ENCODE assay signal across 8 cellular contexts in genomic region chr1:9428601-9429368, GRCh38.
DNase-seq lines count a peak whose midpoint lies in the region; ATAC-seq and TF ChIP-seq lines count a peak whose summit lies in the region.

No MANE protein-coding gene starts in this region.

- H3K36me3 Mint-ChIP-seq in activated B cell treated with CpG ODN at 0.5 μM for 24 hours (ENCODE audit: low read depth): peaks cover 2% of the 10 kb centered on the region
- no peaks in the 10 kb centered on the region for H3K36me3 Mint-ChIP-seq in immature natural killer cell

- H3K4me1 ChIP-seq in smooth muscle cell (ENCODE audit: low read depth): peaks cover 5% of the 10 kb centered on the region

- in situ Hi-C loops in GM18951 (cut with MboI; ENCODE audit: low sequenced_read_pairs, unreplicated experiment): no loop called here

- CTCF ChIA-PET in activated B cell treated with CpG ODN at 0.5 μM for 24 hours (lab: Charles Lee): interaction anchor here (0.9 to 1.0 kb wide), 3 partner anchors 23 to 139 kb away, joined by 3 to 4 read pairs (median 3); no protein-coding TSS in a partner anchor

- H2AFZ ChIP-seq in smooth muscle cell (ENCODE audit: low read depth): peak overlapping the region; percentile 89

- WGBS in smooth muscle cell (ENCODE audit: low lambda C conversion rate): 5% methylated on average over 48 of the region's 48 CpGs

- H3K9me3 Mint-ChIP-seq in activated B cell treated with CpG ODN at 0.5 μM for 24 hours (no peaks in the 10 kb centered on the region), immature natural killer cell (no peaks in the 10 kb centered on the region)

- H3K79me2 ChIP-seq in smooth muscle cell (ENCODE audit: low read depth): no peaks in the 10 kb centered on the region

- H3K9me3 ChIP-seq in smooth muscle cell (replicated peaks; ENCODE audit: low read depth): no peaks in the 10 kb centered on the region

- H3K4me2 ChIP-seq in smooth muscle cell: peak overlapping the region; percentile 82

- no peaks in the 10 kb centered on the region for H3K36me3 ChIP-seq in smooth muscle cell (ENCODE audit: low read depth)

- intact Hi-C loops in activated B cell treated with CpG ODN at 0.5 μM for 24 hours (cut with micrococcal nuclease): loop anchor here (1.0 to 10.0 kb wide), 7 partner anchors 26 to 1001 kb away; partner anchors contain the start of genes ENO1, H6PD, PIK3CD and SLC2A5

- peak overlapping the region; percentile 50 for H3K4me3 ChIP-seq in smooth muscle cell

- peak; percentile 95 for DNase-seq in AG08396 (ENCODE audit: low spot score)
- DNase-seq in NCI-H226: peak; percentile 99
- DNase-seq in activated B cell treated with CpG ODN at 0.5 μM for 24 hours: peak; percentile 100
- DNase-seq in central memory CD4-positive, alpha-beta T cell: peak; percentile 99
- peak; percentile 96 to 97 (median 96) for DNase-seq in immature natural killer cell
- peak; percentile 95 for DNase-seq in smooth muscle cell (lab: John Stamatoyannopoulos, UW; ENCODE audit: unreplicated experiment)

- peaks cover 59% of the 10 kb centered on the region for H3K4me1 Mint-ChIP-seq in activated B cell treated with CpG ODN at 0.5 μM for 24 hours
- peaks cover 44 to 46% of the 10 kb centered on the region in 2 donors for H3K4me1 Mint-ChIP-seq in immature natural killer cell

- H3K4me3 Mint-ChIP-seq in activated B cell treated with CpG ODN at 0.5 μM for 24 hours (peak overlapping the region; percentile 95), immature natural killer cell (peak overlapping the region; percentile 87 to 98 (median 96))

- POLR2A ChIA-PET in activated B cell treated with CpG ODN at 0.5 μM for 24 hours (lab: Charles Lee): interaction anchor here (1.0 to 9.7 kb wide), 5 partner anchors 10 to 139 kb away, joined by 3 to 191 read pairs (median 10); no protein-coding TSS in a partner anchor

- H3K27ac Mint-ChIP-seq in activated B cell treated with CpG ODN at 0.5 μM for 24 hours: peak overlapping the region; percentile 97
- peak overlapping the region; percentile 82 to 94 (median 90) for H3K27ac Mint-ChIP-seq in immature natural killer cell

- H3F3A ChIP-seq in smooth muscle cell (ENCODE audit: low read depth): peaks cover 4% of the 10 kb centered on the region

- peak; percentile 71 for TF ChIP-seq POLR2A in GM18951 (IDR thresholded peaks at IDR 0.05; ENCODE audit: extremely low read depth, insufficient read depth, insufficient read length)

- H4K20me1 ChIP-seq in smooth muscle cell (ENCODE audit: low read depth): no peaks in the 10 kb centered on the region

- ATAC-seq in HG03196 (IDR thresholded peaks at IDR 0.05; ENCODE audit: unreplicated experiment) (peak; percentile 67), activated B cell treated with CpG ODN at 0.5 μM for 24 hours (ENCODE audit: low read depth) (peak; percentile 78)

- TF ChIP-seq CTCF in activated B cell treated with CpG ODN at 0.5 μM for 24 hours (IDR thresholded peaks at IDR 0.05) (no peak), smooth muscle cell (IDR thresholded peaks at IDR 0.05; ENCODE audit: borderline replicate concordance, insufficient read depth, poor library complexity, severe bottlenecking) (no peak)

- H3K9ac ChIP-seq in smooth muscle cell (ENCODE audit: low read depth): peak overlapping the region; percentile 87

- H3K27me3 Mint-ChIP-seq in activated B cell treated with CpG ODN at 0.5 μM for 24 hours: no peaks in the 10 kb centered on the region
- H3K27me3 Mint-ChIP-seq in immature natural killer cell (ENCODE audit: low read depth in 3 of 3): peaks cover 27 to 34% (median 34%) of the 10 kb centered on the region in 3 donors

- H3K27me3 ChIP-seq in smooth muscle cell (ENCODE audit: low read depth): no peaks in the 10 kb centered on the region

- peak overlapping the region; percentile 69 for H3K27ac ChIP-seq in smooth muscle cell (ENCODE audit: low read depth)

Comparison
In these comparisons a context has a peak if more than half of its experiments do, and no peak if none do; other contexts are left out.
1. Peak in every context shown above with its lines: DNase-seq, ATAC-seq, H3K4me3 ChIP-seq and H3K27ac ChIP-seq.